In the genomic region with DNA sequence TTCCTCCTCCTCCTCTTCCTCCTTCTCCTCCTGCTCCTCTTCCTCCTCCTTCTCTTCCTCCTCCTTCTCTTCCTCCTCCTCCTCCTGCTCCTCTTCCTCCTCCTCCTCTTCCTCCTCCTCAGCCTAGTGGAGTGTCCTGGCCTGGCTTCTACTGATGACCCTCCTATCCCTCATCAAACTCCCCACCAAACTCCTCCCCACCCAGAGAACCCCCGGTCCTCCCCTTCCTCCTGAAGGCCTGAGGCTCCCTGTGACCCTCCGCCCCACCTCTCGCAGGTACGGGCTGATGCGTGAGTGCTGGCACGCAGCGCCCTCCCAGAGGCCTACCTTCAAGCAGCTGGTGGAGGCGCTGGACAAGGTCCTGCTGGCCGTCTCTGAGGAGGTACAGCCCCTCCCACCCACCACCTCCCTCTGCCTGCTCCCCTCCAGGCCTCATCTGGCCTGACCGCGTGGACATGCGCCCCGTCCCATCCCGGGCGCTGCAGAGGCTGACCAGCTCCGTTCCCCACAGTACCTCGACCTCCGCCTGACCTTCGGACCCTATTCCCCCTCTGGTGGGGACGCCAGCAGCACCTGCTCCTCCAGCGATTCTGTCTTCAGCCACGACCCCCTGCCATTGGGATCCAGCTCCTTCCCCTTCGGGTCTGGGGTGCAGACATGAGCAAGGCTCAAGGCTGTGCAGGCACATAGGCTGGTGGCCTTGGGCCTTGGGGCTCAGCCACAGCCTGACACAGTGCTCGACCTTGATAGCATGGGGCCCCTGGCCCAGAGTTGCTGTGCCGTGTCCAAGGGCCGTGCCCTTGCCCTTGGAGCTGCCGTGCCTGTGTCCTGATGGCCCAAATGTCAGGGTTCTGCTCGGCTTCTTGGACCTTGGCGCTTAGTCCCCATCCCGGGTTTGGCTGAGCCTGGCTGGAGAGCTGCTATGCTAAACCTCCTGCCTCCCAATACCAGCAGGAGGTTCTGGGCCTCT, we compare ENCODE assay signal across 30 cellular contexts. TPM values are rescaled to one million over a fixed set of nuclear protein-coding genes. Genes with fewer than 3 reads are reported as not detected.
DNase-seq lines count a peak whose midpoint lies in the region; ATAC-seq, FAIRE-seq and TF ChIP-seq lines count a peak whose summit lies in the region.
"Had no signal": no experiment of that assay in that cellular context is flagged by ENCODE, and none has a peak within 500 bp of the region (broad histone marks: within the 10 kb centered on the region; RNA-seq: fewer than 3 reads in every experiment).

No MANE protein-coding gene starts in this region.

- no peak for ATAC-seq in SK-N-SH treated with all-trans-retinoic acid at 6 μM for 48 hours

- H2BK5ac ChIP-seq in H9 (ENCODE audit: insufficient read length, low read length), result no peak overlapping the region

- H3K36me3 ChIP-seq in BLaER1, result no peaks in the 10 kb centered on the region
- no peaks in the 10 kb centered on the region for H3K36me3 ChIP-seq in kidney (ENCODE audit: control insufficient read depth in 1 of 2, insufficient read depth in 2 of 2, low read length in 2 of 2)
- no peaks in the 10 kb centered on the region for H3K36me3 ChIP-seq in osteoblast (ENCODE audit: insufficient read depth, low read length)
- H3K36me3 ChIP-seq: gastrocnemius medialis, lower lobe of right lung, neural progenitor cell had no signal

- H2BK12ac ChIP-seq in H9 (ENCODE audit: insufficient read length, low read depth, low read length), result no peak overlapping the region

- H3T11ph ChIP-seq in H9 (ENCODE audit: low read length), result no peak overlapping the region

- no peaks in the 10 kb centered on the region for H3K79me1 ChIP-seq in H9 (ENCODE audit: insufficient read depth, low read depth, low read length, poor library complexity, severe bottlenecking)

- no peak overlapping the region for H3K18ac ChIP-seq in H9 (ENCODE audit: insufficient read length, low read depth, low read length)

- DNase-seq in H9 (no peak), kidney (peak; percentile 66), osteoblast (ENCODE audit: insufficient read length, low spot score, missing footprints) (peak; percentile 73), endothelial cell (ENCODE audit: low spot score) (no peak), NCI-H2029 (lab: John Stamatoyannopoulos, UW) (no peak), OCI-M2 (lab: John Stamatoyannopoulos, UW; ENCODE audit: unreplicated experiment) (no peak)
- DNase-seq: activated CD4-positive, alpha-beta memory T cell treated with anti-CD3 and anti-CD28 coated beads, Interleukin-2, amount 10 ng/mL, durations not matched to agents 7 days and 5 days; activated CD4-positive, alpha-beta T cell treated with anti-CD3 and anti-CD28 coated beads for 1 hour; activated naive CD4-positive, alpha-beta T cell treated with anti-CD3 and anti-CD28 coated beads, Interleukin-2, amount 50 U/mL, for 16 hours; gastrocnemius medialis; KG1; kidney glomerular epithelial cell; lower lobe of right lung; MG63; mucosa of descending colon; NCI-H1930; NCI-H524 treated with DMSO at 0.1 percent for 48 hours; PC-3; posterior cingulate gyrus; stimulated activated CD8-positive, alpha-beta memory T cell treated with anti-CD3 and anti-CD28 coated beads, Interleukin-4, amount 100 ng/mL, for 48 hours; stimulated activated naive CD8-positive, alpha-beta T cell treated with anti-CD3 and anti-CD28 coated beads, Interleukin-15, amount 100 ng/mL, for 72 hours; T-helper 2 cell had no signal

- peaks cover 16 to 30% of the 10 kb centered on the region in 2 experiments for H3K4me1 Mint-ChIP-seq in H9
- peaks cover 18% of the 10 kb centered on the region for H3K4me1 Mint-ChIP-seq in endothelial cell (ENCODE audit: unreplicated experiment)
- H3K4me1 Mint-ChIP-seq: activated CD4-positive, alpha-beta memory T cell treated with anti-CD3 and anti-CD28 coated beads, Interleukin-2, amount 10 ng/mL, durations not matched to agents 7 days and 5 days; CD4-positive, alpha-beta memory T cell; stimulated activated naive CD8-positive, alpha-beta T cell treated with anti-CD3 and anti-CD28 coated beads, Interleukin-15, amount 100 ng/mL, for 72 hours had no signal

- H3K4me3 ChIP-seq in BLaER1 (no peak overlapping the region), kidney (ENCODE audit: low read length in 2 of 2) (no peak overlapping the region), osteoblast (ENCODE audit: insufficient read depth, low read length) (no peak overlapping the region)
- H3K4me3 ChIP-seq: gastrocnemius medialis, lower lobe of right lung, MG63, mucosa of descending colon, neural progenitor cell had no signal

- H3K9ac ChIP-seq in BLaER1 (no peak overlapping the region), H9 (ENCODE audit: extremely low read depth, insufficient read length, low read length) (no peak overlapping the region), kidney (ENCODE audit: low read length in 2 of 2) (no peak overlapping the region)
- H3K9ac ChIP-seq: neural progenitor cell had no signal

- H3K4me3 Mint-ChIP-seq in H9, result no peak overlapping the region
- H3K4me3 Mint-ChIP-seq in endothelial cell (ENCODE audit: unreplicated experiment), result no peak overlapping the region
- H3K4me3 Mint-ChIP-seq: activated CD4-positive, alpha-beta memory T cell treated with anti-CD3 and anti-CD28 coated beads, Interleukin-2, amount 10 ng/mL, durations not matched to agents 7 days and 5 days; CD4-positive, alpha-beta memory T cell; neural progenitor cell; stimulated activated naive CD8-positive, alpha-beta T cell treated with anti-CD3 and anti-CD28 coated beads, Interleukin-15, amount 100 ng/mL, for 72 hours had no signal

- TF ChIP-seq CTCF in H9 (conservative IDR thresholded peaks at IDR 0.05) (no peak), kidney (IDR thresholded peaks at IDR 0.05; ENCODE audit: borderline replicate concordance, extremely low read depth, insufficient read depth) (no peak), osteoblast (IDR thresholded peaks at IDR 0.05; ENCODE audit: extremely low read depth, low read depth, low read length) (no peak), endothelial cell (IDR thresholded peaks at IDR 0.05; ENCODE audit: unreplicated experiment) (no peak)

- H3K9me3 ChIP-seq in BLaER1, result no peaks in the 10 kb centered on the region
- no peaks in the 10 kb centered on the region for H3K9me3 ChIP-seq in H9 (ENCODE audit: control insufficient read depth, low read depth, low read length)
- H3K9me3 ChIP-seq in kidney (ENCODE audit: control insufficient read depth in 1 of 2, low read length in 2 of 2), result no peaks in the 10 kb centered on the region
- H3K9me3 ChIP-seq in osteoblast (ENCODE audit: low read depth, low read length), result no peaks in the 10 kb centered on the region
- H3K9me3 ChIP-seq: gastrocnemius medialis, lower lobe of right lung, MG63, mucosa of descending colon had no signal

- H4K8ac ChIP-seq in H9 (replicated peaks; ENCODE audit: insufficient read length, low read depth, low read length), result no peak overlapping the region

- no peak for FAIRE-seq in kidney (lab: Jason Lieb, UNC)
- FAIRE-seq: bronchial epithelial cell, endothelial cell of umbilical vein, GM12891, HTR-8/SVneo had no signal

- no peak overlapping the region for H3K23ac ChIP-seq in H9 (ENCODE audit: insufficient read length, low read depth, low read length)

- no peak overlapping the region; the same call in 1 of the 2 replicates for H3K14ac ChIP-seq in H9 (ENCODE audit: insufficient read depth, low read length)

- no CpG with 5 or more reads among the region's 30 CpGs for WGBS in H9 (ENCODE audit: extremely low coverage, insufficient read length, low lambda C conversion rate)

- peaks cover 9% of the 10 kb centered on the region; the same call in 1 of the 2 replicates for H3K27me3 ChIP-seq in BLaER1
- H3K27me3 ChIP-seq in H9 (ENCODE audit: insufficient read depth, low read length), result no peaks in the 10 kb centered on the region
- H3K27me3 ChIP-seq in osteoblast (ENCODE audit: insufficient read depth, low read length), result no peaks in the 10 kb centered on the region
- H3K27me3 ChIP-seq: MG63, neural progenitor cell had no signal

- no peak overlapping the region for H3K56ac ChIP-seq in H9 (ENCODE audit: insufficient read length, low read depth, low read length)

- H3K27me3 Mint-ChIP-seq in H9 (ENCODE audit: low read depth), result no peaks in the 10 kb centered on the region
- H3K27me3 Mint-ChIP-seq in endothelial cell (ENCODE audit: unreplicated experiment), result peaks cover 1% of the 10 kb centered on the region

- H2BK15ac ChIP-seq in H9 (ENCODE audit: low read depth, low read length), result no peak overlapping the region

- H3K9me3 Mint-ChIP-seq in H9 (no peaks in the 10 kb centered on the region), endothelial cell (ENCODE audit: unreplicated experiment) (no peaks in the 10 kb centered on the region)
- H3K9me3 Mint-ChIP-seq: activated CD4-positive, alpha-beta memory T cell treated with anti-CD3 and anti-CD28 coated beads, Interleukin-2, amount 10 ng/mL, durations not matched to agents 7 days and 5 days; CD4-positive, alpha-beta memory T cell; neural progenitor cell; stimulated activated naive CD8-positive, alpha-beta T cell treated with anti-CD3 and anti-CD28 coated beads, Interleukin-15, amount 100 ng/mL, for 72 hours had no signal

- H3K4me2 ChIP-seq in BLaER1 (peak overlapping the region; percentile 83), H9 (ENCODE audit: insufficient read depth, insufficient read length, low read length) (no peak overlapping the region), osteoblast (ENCODE audit: insufficient read depth, low read length) (no peak overlapping the region)
- H3K4me2 ChIP-seq: neural progenitor cell had no signal

- no peak overlapping the region for H2BK20ac ChIP-seq in H9 (ENCODE audit: low read depth, low read length, poor library complexity, severe bottlenecking)

- H2BK120ac ChIP-seq in H9 (ENCODE audit: low read depth, low read length, poor library complexity, severe bottlenecking), result no peak overlapping the region

- H4K5ac ChIP-seq in H9 (ENCODE audit: insufficient read length, low read depth, low read length), result no peak overlapping the region

- H3K27ac Mint-ChIP-seq in H9 (peak overlapping the region in 2 of 3 experiments; percentile 80 to 86; a peak in 3 of 7 replicates), endothelial cell (ENCODE audit: unreplicated experiment) (no peak overlapping the region)
- H3K27ac Mint-ChIP-seq: activated CD4-positive, alpha-beta memory T cell treated with anti-CD3 and anti-CD28 coated beads, Interleukin-2, amount 10 ng/mL, durations not matched to agents 7 days and 5 days; neural progenitor cell had no signal

- H2AFZ ChIP-seq in H9 (ENCODE audit: low read length) (no peak overlapping the region), osteoblast (ENCODE audit: low read length) (no peak overlapping the region)
- H2AFZ ChIP-seq: neural progenitor cell had no signal

- no peaks in the 10 kb centered on the region for H3K79me2 ChIP-seq in H9 (ENCODE audit: insufficient read depth, low read length)
- H3K79me2 ChIP-seq in osteoblast (ENCODE audit: insufficient read depth, low read length), result no peaks in the 10 kb centered on the region

- no peaks in the 10 kb centered on the region for H3K23me2 ChIP-seq in H9 (ENCODE audit: insufficient read length, low read depth, low read length, poor library complexity, severe bottlenecking)

- H3K4ac ChIP-seq in H9 (ENCODE audit: low read depth, low read length), result no peak overlapping the region

- H3K36me3 Mint-ChIP-seq in H9 (ENCODE audit: insufficient read depth in 1 of 3, low read depth in 3 of 3) (peaks cover 9 to 40% (median 30%) of the 10 kb centered on the region in 3 experiments; a peak in 6 of 7 replicates), endothelial cell (ENCODE audit: low read depth, unreplicated experiment) (no peaks in the 10 kb centered on the region)
- H3K36me3 Mint-ChIP-seq: CD4-positive, alpha-beta memory T cell; neural progenitor cell had no signal

- H3K27ac ChIP-seq in BLaER1 (no peak overlapping the region), H9 (ENCODE audit: insufficient read length, low read depth, low read length) (no peak overlapping the region), kidney (ENCODE audit: low read depth in 2 of 2, low read length in 2 of 2) (no peak overlapping the region), osteoblast (ENCODE audit: low read depth, low read length) (no peak overlapping the region)
- H3K27ac ChIP-seq: gastrocnemius medialis, neural progenitor cell had no signal

- H4K20me1 ChIP-seq in BLaER1, result no peaks in the 10 kb centered on the region
- no peaks in the 10 kb centered on the region for H4K20me1 ChIP-seq in H9 (ENCODE audit: control insufficient read depth, insufficient read depth, insufficient read length)
- no peaks in the 10 kb centered on the region for H4K20me1 ChIP-seq in osteoblast (ENCODE audit: insufficient read depth, low read length)

- no peak overlapping the region for H4K91ac ChIP-seq in H9 (ENCODE audit: insufficient read length, low read depth, low read length)

- intact Hi-C loops in kidney (cut with DNase I), result no loop called here

- H3K4me1 ChIP-seq in BLaER1 (peaks cover 46% of the 10 kb centered on the region), H9 (ENCODE audit: insufficient read depth, low read length) (peaks cover 5% of the 10 kb centered on the region; the same call in 1 of the 2 replicates), kidney (ENCODE audit: control insufficient read depth in 1 of 2, insufficient read depth in 1 of 2, low read depth in 1 of 2, low read length in 2 of 2) (peaks cover 4 to 21% of the 10 kb centered on the region in 2 donors), osteoblast (ENCODE audit: insufficient read depth, low read length) (no peaks in the 10 kb centered on the region)

- no peak overlapping the region for H2AK5ac ChIP-seq in H9 (ENCODE audit: insufficient read length, low read length)

RNA-seq across cellular contexts. Expression of a gene that starts 10.6 kb away (rescaled TPM):
- total RNA-seq in H9 (2021) (52.8 and 56.3 TPM in 2 replicates), kidney (72.6 TPM), osteoblast (0.29 and 1.1 TPM in 2 replicates), endothelial cell (ENCODE audit: unreplicated experiment) (11.0 TPM)
- 50.2 TPM for polyA plus RNA-seq in kidney (ENCODE audit: insufficient read depth, low read depth, low replicate concordance)
- polyA plus RNA-seq: CD4-positive, alpha-beta memory T cell had no signal

RNA-seq across cellular contexts. Expression of a gene that starts 36.3 kb away (rescaled TPM):
- total RNA-seq in H9 (2021) (197 and 213 TPM in 2 replicates), kidney (99.1 TPM), osteoblast (48.6 and 53.2 TPM in 2 replicates), endothelial cell (ENCODE audit: unreplicated experiment) (111 TPM)
- polyA plus RNA-seq in kidney (ENCODE audit: insufficient read depth, low read depth, low replicate concordance), result 6.0 TPM

Comparison
In these comparisons a context has a peak if more than half of its experiments do, and no peak if none do; other contexts are left out.
1. DNase-seq: peak in kidney (single experiment) and osteoblast (single experiment); none in H9 (single experiment), endothelial cell (single experiment), NCI-H2029 (single experiment) and OCI-M2 (single experiment).